In the genomic region with DNA sequence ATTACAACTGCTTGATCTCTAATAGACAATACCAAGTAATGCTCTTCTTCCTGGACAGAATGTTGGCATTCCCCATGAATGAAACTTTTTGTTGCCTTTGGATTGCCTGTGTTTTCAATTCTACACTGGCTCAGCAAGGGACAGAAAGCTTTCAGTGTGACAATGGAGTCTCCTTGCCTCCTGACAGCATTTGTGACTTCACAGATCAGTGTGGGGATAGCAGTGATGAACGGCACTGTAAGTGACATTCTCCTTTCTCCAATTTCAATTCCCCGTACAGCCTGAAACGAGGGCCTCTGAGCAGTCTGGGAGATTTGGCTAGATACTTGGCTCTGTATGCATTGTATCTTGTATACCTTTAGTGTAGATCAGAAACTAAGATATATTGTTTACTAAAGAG, we compare ENCODE assay signal across 20 cellular contexts. TPM values are rescaled to one million over a fixed set of nuclear protein-coding genes. Genes with fewer than 3 reads are reported as not detected.
"Had no signal": no experiment of that assay in that cellular context is flagged by ENCODE, and none has a peak within 500 bp of the region (broad histone marks: within the 10 kb centered on the region; RNA-seq: fewer than 3 reads in every experiment).

No MANE protein-coding gene starts in this region.

- H3K4me1 Mint-ChIP-seq: activated naive CD4-positive, alpha-beta T cell treated with anti-CD3 and anti-CD28 coated beads, Interleukin-2, amount 10 ng/mL, durations not matched to agents 7 days and 5 days; memory B cell; naive B cell; T-helper 17 cell had no signal

- H3K4me3 ChIP-seq: coronary artery, prostate gland, upper lobe of left lung had no signal

- H3K9me3 ChIP-seq: prostate gland, upper lobe of left lung had no signal

- H3K36me3 ChIP-seq: prostate gland, upper lobe of left lung had no signal

- ATAC-seq: stimulated activated naive CD8-positive, alpha-beta T cell treated with anti-CD3 and anti-CD28 coated beads, Interleukin-15, Interleukin-2, amounts not matched to agents 100 U/mL and 50 U/mL, for 24 hours; T-helper 17 cell had no signal

- H3K27me3 Mint-ChIP-seq: activated CD4-positive, alpha-beta memory T cell treated with anti-CD3 and anti-CD28 coated beads for 36 hours; activated naive CD4-positive, alpha-beta T cell treated with anti-CD3 and anti-CD28 coated beads, Interleukin-2, amount 10 ng/mL, durations not matched to agents 7 days and 5 days; memory B cell; naive B cell; T-helper 17 cell had no signal

- DNase-seq: activated CD4-positive, alpha-beta memory T cell treated with anti-CD3 and anti-CD28 coated beads for 36 hours; activated CD4-positive, alpha-beta T cell treated with anti-CD3 and anti-CD28 coated beads for 48 hours; activated CD4-positive, CD25-positive, alpha-beta regulatory T cell; activated effector memory CD4-positive, alpha-beta T cell treated with anti-CD3 and anti-CD28 coated beads, Interleukin-2, amount 50 U/mL, for 16 hours; activated naive CD4-positive, alpha-beta T cell treated with anti-CD3 and anti-CD28 coated beads, Interleukin-2, amount 10 ng/mL, durations not matched to agents 7 days and 5 days; amygdala; naive B cell; stimulated activated CD4-positive, alpha-beta T cell treated with anti-CD3 and anti-CD28 coated beads, Interleukin-12 subunit alpha, Interleukin-12 subunit beta, amount 100 ng/mL, for 4 hours; stimulated activated CD4-positive, alpha-beta T cell treated with anti-CD3 and anti-CD28 coated beads, Interleukin-4, amount 100 ng/mL, for 4 hours; stimulated activated naive CD8-positive, alpha-beta T cell treated with anti-CD3 and anti-CD28 coated beads, Interleukin-15, Interleukin-2, amounts not matched to agents 100 U/mL and 50 U/mL, for 24 hours; SW 1271; T-helper 17 cell; upper lobe of left lung had no signal

- H3K36me3 Mint-ChIP-seq: activated CD4-positive, alpha-beta memory T cell treated with anti-CD3 and anti-CD28 coated beads for 36 hours; activated naive CD4-positive, alpha-beta T cell treated with anti-CD3 and anti-CD28 coated beads, Interleukin-2, amount 10 ng/mL, durations not matched to agents 7 days and 5 days; memory B cell; naive B cell had no signal

- H3K27ac ChIP-seq: coronary artery, prostate gland, upper lobe of left lung had no signal

- H3K4me3 Mint-ChIP-seq: activated CD4-positive, alpha-beta memory T cell treated with anti-CD3 and anti-CD28 coated beads for 36 hours; activated naive CD4-positive, alpha-beta T cell treated with anti-CD3 and anti-CD28 coated beads, Interleukin-2, amount 10 ng/mL, durations not matched to agents 7 days and 5 days; memory B cell; naive B cell; T-helper 17 cell had no signal

- H3K27me3 ChIP-seq: upper lobe of left lung had no signal

- H3K27ac Mint-ChIP-seq: activated CD4-positive, alpha-beta memory T cell treated with anti-CD3 and anti-CD28 coated beads for 36 hours; activated naive CD4-positive, alpha-beta T cell treated with anti-CD3 and anti-CD28 coated beads, Interleukin-2, amount 10 ng/mL, durations not matched to agents 7 days and 5 days; memory B cell; naive B cell; T-helper 17 cell had no signal

- H3K4me1 ChIP-seq: prostate gland, upper lobe of left lung had no signal

RNA-seq across cellular contexts. Expression of a gene that starts 0.3 kb away (rescaled TPM):
- total RNA-seq: activated CD4-positive, alpha-beta memory T cell treated with anti-CD3 and anti-CD28 coated beads for 36 hours; bronchial epithelial cell; glomerular endothelial cell; mononuclear cell; T-helper 17 cell had no signal
- polyA plus RNA-seq: liver had no signal
